In genomic region chr2:108927936-108928659, GRCh38 we compare ENCODE assay signal across 9 cellular contexts.
DNase-seq lines count a peak whose midpoint lies in the region; ATAC-seq and TF ChIP-seq lines count a peak whose summit lies in the region.
"Had no signal": no experiment of that assay in that cellular context is flagged by ENCODE, and none has a peak within 500 bp of the region (broad histone marks: within the 10 kb centered on the region; RNA-seq: fewer than 3 reads in every experiment).

No MANE protein-coding gene starts in this region.

- H3K36me3 ChIP-seq in neuronal stem cell (replicated peaks in 1 of 2; ENCODE audit: control insufficient read depth in 2 of 2, insufficient read depth in 2 of 2, low read length in 2 of 2), result no peaks in the 10 kb centered on the region

- H3K27ac Mint-ChIP-seq in activated CD8-positive, alpha-beta T cell treated with anti-CD3 and anti-CD28 coated beads for 36 hours, result no peak overlapping the region
- no peak overlapping the region for H3K27ac Mint-ChIP-seq in activated T-helper 2 cell treated with anti-CD3 and anti-CD28 coated beads, Interferon-gamma antibody, Interleukin-2, Interleukin-4, amounts not matched to agents 10 μg/mL and 5 μg/mL and 100 μg/mL, durations not matched to agents 14 hours and 24 hours and 36 hours
- H3K27ac Mint-ChIP-seq: memory B cell had no signal

- H2BK12ac ChIP-seq in neuronal stem cell (ENCODE audit: low read length), result peak overlapping the region; percentile 43

- no peak overlapping the region for H3K4ac ChIP-seq in neuronal stem cell (ENCODE audit: low read length)

- H3K27me3 Mint-ChIP-seq in activated CD8-positive, alpha-beta T cell treated with anti-CD3 and anti-CD28 coated beads for 36 hours, result no peaks in the 10 kb centered on the region
- H3K27me3 Mint-ChIP-seq in activated T-helper 2 cell treated with anti-CD3 and anti-CD28 coated beads, Interferon-gamma antibody, Interleukin-2, Interleukin-4, amounts not matched to agents 10 μg/mL and 5 μg/mL and 100 μg/mL, durations not matched to agents 14 hours and 24 hours and 36 hours (ENCODE audit: low read depth), result no peaks in the 10 kb centered on the region

- POLR2A ChIA-PET in activated CD8-positive, alpha-beta T cell treated with anti-CD3 and anti-CD28 coated beads for 36 hours (lab: Charles Lee), result interaction anchor here (0.8 kb wide), 1 partner anchor 142 kb away, joined by 3 read pairs; the partner anchor contains the start of gene CCDC138

- intact Hi-C loops in activated CD8-positive, alpha-beta T cell treated with anti-CD3 and anti-CD28 coated beads for 36 hours (cut with micrococcal nuclease), result loop anchor here (2.0 kb wide), 1 partner anchor 61 kb away; the partner anchor contains the start of gene EDAR
- intact Hi-C loops in activated T-helper 2 cell treated with anti-CD3 and anti-CD28 coated beads, Interferon-gamma antibody, Interleukin-2, Interleukin-4, amounts not matched to agents 10 μg/mL and 5 μg/mL and 100 μg/mL, durations not matched to agents 14 hours and 24 hours and 36 hours (cut with micrococcal nuclease), result loop anchor here (2.0 kb wide), 1 partner anchor 61 kb away; the partner anchor contains the start of gene EDAR

- peaks cover 0 to 3% of the 10 kb centered on the region in 2 donors for H3K4me1 ChIP-seq in neuronal stem cell (ENCODE audit: control insufficient read depth in 2 of 2, insufficient read depth in 1 of 2, low read depth in 1 of 2, low read length in 2 of 2)

- H3K27me3 ChIP-seq in neuronal stem cell (ENCODE audit: control insufficient read depth in 3 of 3, insufficient read depth in 3 of 3, low read depth in 1 of 3, low read length in 3 of 3), result peaks cover 0 to 34% (median 3%) of the 10 kb centered on the region in 3 experiments

- no peak overlapping the region for H3K4me2 ChIP-seq in neuronal stem cell (ENCODE audit: insufficient read depth, low read length, poor library complexity, severe bottlenecking)

- no peak overlapping the region for H3K9ac ChIP-seq in neuronal stem cell (ENCODE audit: low read depth, low read length, poor library complexity)

- H2AK5ac ChIP-seq in neuronal stem cell (ENCODE audit: low read depth, low read length), result peak overlapping the region; percentile 91

- H4K91ac ChIP-seq in neuronal stem cell (ENCODE audit: low read depth, low read length, poor library complexity), result no peak overlapping the region

- H2AFZ ChIP-seq in neuronal stem cell (ENCODE audit: low read length), result no peak overlapping the region

- H2BK15ac ChIP-seq in neuronal stem cell (ENCODE audit: low read length), result no peak overlapping the region

- TF ChIP-seq CTCF in activated CD8-positive, alpha-beta T cell treated with anti-CD3 and anti-CD28 coated beads for 36 hours (IDR thresholded peaks at IDR 0.05), result peak; percentile 85
- TF ChIP-seq CTCF in fibroblast of the aortic adventitia (IDR thresholded peaks at IDR 0.05; ENCODE audit: insufficient read depth, low read length), result peak; percentile 92

- H3K9me3 Mint-ChIP-seq in activated CD8-positive, alpha-beta T cell treated with anti-CD3 and anti-CD28 coated beads for 36 hours, result no peaks in the 10 kb centered on the region
- no peaks in the 10 kb centered on the region for H3K9me3 Mint-ChIP-seq in activated T-helper 2 cell treated with anti-CD3 and anti-CD28 coated beads, Interferon-gamma antibody, Interleukin-2, Interleukin-4, amounts not matched to agents 10 μg/mL and 5 μg/mL and 100 μg/mL, durations not matched to agents 14 hours and 24 hours and 36 hours
- H3K9me3 Mint-ChIP-seq: memory B cell had no signal

- peaks cover 2% of the 10 kb centered on the region for H3K4me1 Mint-ChIP-seq in activated CD8-positive, alpha-beta T cell treated with anti-CD3 and anti-CD28 coated beads for 36 hours (ENCODE audit: low read depth)
- no peaks in the 10 kb centered on the region for H3K4me1 Mint-ChIP-seq in activated T-helper 2 cell treated with anti-CD3 and anti-CD28 coated beads, Interferon-gamma antibody, Interleukin-2, Interleukin-4, amounts not matched to agents 10 μg/mL and 5 μg/mL and 100 μg/mL, durations not matched to agents 14 hours and 24 hours and 36 hours (ENCODE audit: low read depth)
- H3K4me1 Mint-ChIP-seq: memory B cell had no signal

- DNase-seq in AML-193 (lab: John Stamatoyannopoulos, UW) (peak; percentile 12 to 23), NCI-H2196 (lab: John Stamatoyannopoulos, UW; ENCODE audit: unreplicated experiment) (peak; percentile 56), fibroblast of the aortic adventitia (ENCODE audit: low read depth) (peak; percentile 69), neuronal stem cell (ENCODE audit: low spot score) (peak; percentile 30)
- DNase-seq in activated CD8-positive, alpha-beta T cell treated with anti-CD3 and anti-CD28 coated beads for 36 hours, result peak; percentile 55
- no peak for DNase-seq in activated T-helper 2 cell treated with anti-CD3 and anti-CD28 coated beads, Interferon-gamma antibody, Interleukin-2, Interleukin-4, amounts not matched to agents 10 μg/mL and 5 μg/mL and 100 μg/mL, durations not matched to agents 14 hours and 24 hours and 36 hours (ENCODE audit: low spot score)

- H3K36me3 Mint-ChIP-seq in activated CD8-positive, alpha-beta T cell treated with anti-CD3 and anti-CD28 coated beads for 36 hours (ENCODE audit: low read depth), result no peaks in the 10 kb centered on the region
- H3K36me3 Mint-ChIP-seq in activated T-helper 2 cell treated with anti-CD3 and anti-CD28 coated beads, Interferon-gamma antibody, Interleukin-2, Interleukin-4, amounts not matched to agents 10 μg/mL and 5 μg/mL and 100 μg/mL, durations not matched to agents 14 hours and 24 hours and 36 hours (ENCODE audit: low read depth), result no peaks in the 10 kb centered on the region
- H3K36me3 Mint-ChIP-seq: memory B cell had no signal

- CTCF ChIA-PET in activated CD8-positive, alpha-beta T cell treated with anti-CD3 and anti-CD28 coated beads for 36 hours (lab: Charles Lee), result interaction anchor here (0.7 to 5.9 kb wide), 32 partner anchors 8 to 582 kb away, joined by 3 to 52 read pairs (median 4); partner anchors contain the start of gene EDAR

- H3K27ac ChIP-seq in neuronal stem cell (replicated peaks; ENCODE audit: low read length), result no peak overlapping the region

- H3K79me1 ChIP-seq in neuronal stem cell (ENCODE audit: low read depth, low read length), result no peaks in the 10 kb centered on the region

- peaks cover 0 to 2% of the 10 kb centered on the region in 2 donors for H3K9me3 ChIP-seq in neuronal stem cell (replicated peaks in 1 of 2; ENCODE audit: control insufficient read depth in 2 of 2, insufficient read depth in 1 of 2, low read depth in 1 of 2, low read length in 2 of 2)

- H3K4me3 ChIP-seq in fibroblast of the aortic adventitia (ENCODE audit: low read depth, low read length) (no peak overlapping the region), neuronal stem cell (ENCODE audit: low read length in 2 of 2) (no peak overlapping the region)

- H2BK120ac ChIP-seq in neuronal stem cell (ENCODE audit: low read depth, low read length), result no peak overlapping the region

- no peak overlapping the region for H4K8ac ChIP-seq in neuronal stem cell (ENCODE audit: low read depth, low read length)

- WGBS in neuronal stem cell (ENCODE audit: extremely low coverage in 2 of 2, insufficient read length in 2 of 2, insufficient replicate concordance in 1 of 2), 2 donors, result no CpG with 5 or more reads among the region's 8 CpGs

- ATAC-seq in GM18867 (IDR thresholded peaks at IDR 0.05; ENCODE audit: unreplicated experiment) (peak; percentile 57), HG03520 (IDR thresholded peaks at IDR 0.05; ENCODE audit: unreplicated experiment) (no peak)
- ATAC-seq in activated CD8-positive, alpha-beta T cell treated with anti-CD3 and anti-CD28 coated beads for 36 hours, result peak; percentile 74

- H2BK5ac ChIP-seq in neuronal stem cell (ENCODE audit: low read length), result no peak overlapping the region

- H3K18ac ChIP-seq in neuronal stem cell (ENCODE audit: low read length), result peak overlapping the region; percentile 33

- H3K23ac ChIP-seq in neuronal stem cell (ENCODE audit: low read depth, low read length, poor library complexity), result peak overlapping the region; percentile 46

- no peak overlapping the region for H3K4me3 Mint-ChIP-seq in activated CD8-positive, alpha-beta T cell treated with anti-CD3 and anti-CD28 coated beads for 36 hours
- no peak overlapping the region for H3K4me3 Mint-ChIP-seq in activated T-helper 2 cell treated with anti-CD3 and anti-CD28 coated beads, Interferon-gamma antibody, Interleukin-2, Interleukin-4, amounts not matched to agents 10 μg/mL and 5 μg/mL and 100 μg/mL, durations not matched to agents 14 hours and 24 hours and 36 hours (ENCODE audit: low read depth)
- H3K4me3 Mint-ChIP-seq: memory B cell had no signal

- H3K14ac ChIP-seq in neuronal stem cell (ENCODE audit: low read length), result peak overlapping the region; percentile 13
